ENCODE assay signal across 1 cellular context in the genomic region with DNA sequence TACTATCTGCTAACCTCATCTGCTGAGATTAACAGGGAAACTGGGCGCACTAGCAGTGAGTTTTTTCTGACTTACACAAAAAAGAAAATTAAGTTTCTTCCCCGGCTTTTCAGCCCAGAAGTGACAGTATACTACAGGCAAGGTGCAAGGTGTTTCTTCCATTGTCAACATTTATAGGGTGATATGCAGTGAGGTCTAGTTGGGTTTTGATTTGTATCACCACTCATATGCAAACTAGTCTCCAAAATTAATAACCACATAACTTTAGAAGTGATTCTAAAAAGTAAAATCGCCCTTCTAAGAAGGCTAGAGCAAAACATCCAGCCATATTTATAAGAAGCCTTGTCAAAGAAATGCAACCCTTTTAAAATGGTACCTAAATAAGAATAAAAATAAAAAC.
A peak's percentile ranks its signal among the peaks of the same experiment; 100 is the strongest.
TF ChIP-seq lines count a peak whose summit lies in the region.

No MANE protein-coding gene starts in this region.

TF ChIP-seq in GM12878, 131 proteins besides CTCF, POLR2A, EP300 and RAD21 (continued from another document):
- TF ChIP-seq CEBPZ (IDR thresholded peaks at IDR 0.05; ENCODE audit: low read depth, low read length) = no peak
- TF ChIP-seq RUNX3 (IDR thresholded peaks at IDR 0.05; ENCODE audit: low read length) = peak; percentile 38; the same call in 1 of the 2 replicates
- 0 out of 2 replicates have a peak, but pooled peaks have one; percentile 31 for TF ChIP-seq FOXM1 (IDR thresholded peaks at IDR 0.05; ENCODE audit: low read depth, low read length)
- TF ChIP-seq POLR2AphosphoS2 (IDR thresholded peaks at IDR 0.05; ENCODE audit: low read depth, low read length) = no peak
- TF ChIP-seq LARP7 (IDR thresholded peaks at IDR 0.05) = no peak
- TF ChIP-seq RB1 (IDR thresholded peaks at IDR 0.05; ENCODE audit: borderline replicate concordance) = no peak
- no peak for TF ChIP-seq CUX1 (IDR thresholded peaks at IDR 0.05; ENCODE audit: insufficient replicate concordance, low read depth, low read length)
- TF ChIP-seq RCOR1 (conservative IDR thresholded peaks at IDR 0.05; ENCODE audit: low read depth, low read length) = no peak
- TF ChIP-seq NFIC (IDR thresholded peaks at IDR 0.05; ENCODE audit: low read depth, low read length) = 0 out of 2 replicates have a peak, but pooled peaks have one; percentile 23
- no peak for TF ChIP-seq ZNF217 (IDR thresholded peaks at IDR 0.05)
- TF ChIP-seq BCL3 (IDR thresholded peaks at IDR 0.05; ENCODE audit: borderline replicate concordance, insufficient read depth, low read depth, low read length, poor library complexity, severe bottlenecking) = no peak
- no peak for TF ChIP-seq MEF2A (IDR thresholded peaks at IDR 0.05; ENCODE audit: insufficient read depth, low read depth, low read length)
- TF ChIP-seq TCF3 (IDR thresholded peaks at IDR 0.05; ENCODE audit: borderline replicate concordance, insufficient read depth, low read depth, low read length) = no peak
- TF ChIP-seq, protein P1, sequence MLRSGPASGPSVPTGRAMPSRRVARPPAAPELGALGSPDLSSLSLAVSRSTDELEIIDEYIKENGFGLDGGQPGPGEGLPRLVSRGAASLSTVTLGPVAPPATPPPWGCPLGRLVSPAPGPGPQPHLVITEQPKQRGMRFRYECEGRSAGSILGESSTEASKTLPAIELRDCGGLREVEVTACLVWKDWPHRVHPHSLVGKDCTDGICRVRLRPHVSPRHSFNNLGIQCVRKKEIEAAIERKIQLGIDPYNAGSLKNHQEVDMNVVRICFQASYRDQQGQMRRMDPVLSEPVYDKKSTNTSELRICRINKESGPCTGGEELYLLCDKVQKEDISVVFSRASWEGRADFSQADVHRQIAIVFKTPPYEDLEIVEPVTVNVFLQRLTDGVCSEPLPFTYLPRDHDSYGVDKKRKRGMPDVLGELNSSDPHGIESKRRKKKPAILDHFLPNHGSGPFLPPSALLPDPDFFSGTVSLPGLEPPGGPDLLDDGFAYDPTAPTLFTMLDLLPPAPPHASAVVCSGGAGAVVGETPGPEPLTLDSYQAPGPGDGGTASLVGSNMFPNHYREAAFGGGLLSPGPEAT (IDR thresholded peaks at IDR 0.05; ENCODE audit: low read depth) = no peak
- TF ChIP-seq TAF1 (IDR thresholded peaks at IDR 0.05; ENCODE audit: borderline replicate concordance, low read depth, low read length) = no peak
- no peak for TF ChIP-seq IRF4 (IDR thresholded peaks at IDR 0.05; ENCODE audit: low read depth, low read length)
TF ChIP-seq in GM12878: peak in this region for 5.
